ENCODE assay signal across 13 cellular contexts in the genomic region with DNA sequence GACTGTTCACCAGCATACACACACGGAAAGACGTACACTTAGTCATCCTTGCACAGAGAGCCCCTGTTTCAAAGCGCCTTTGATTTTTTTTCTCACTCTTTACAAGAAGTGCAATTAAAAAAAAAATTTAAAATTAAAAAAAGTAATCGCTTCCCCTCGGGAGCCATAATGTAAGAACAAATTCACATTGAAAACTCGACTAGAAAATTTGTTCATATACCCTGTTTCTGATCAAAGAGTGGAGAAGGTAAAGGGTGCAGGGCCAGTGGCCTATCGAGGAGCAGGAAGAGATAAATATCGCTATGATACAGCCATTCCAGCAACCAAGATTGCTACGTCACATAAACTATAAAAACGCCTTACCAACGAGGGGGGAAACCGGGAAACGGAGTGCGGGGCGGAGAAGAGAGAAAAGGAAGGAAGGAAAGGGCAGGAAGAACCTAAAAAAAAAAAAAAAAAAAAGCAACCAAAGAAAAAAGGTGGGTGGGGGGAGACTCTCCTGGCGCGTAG. TPM values are rescaled to one million over a fixed set of nuclear protein-coding genes. Genes with fewer than 3 reads are reported as not detected.
A peak's percentile ranks its signal among the peaks of the same experiment; 100 is the strongest.
DNase-seq lines count a peak whose midpoint lies in the region; ATAC-seq and TF ChIP-seq lines count a peak whose summit lies in the region.
"Had no signal": no experiment of that assay in that cellular context is flagged by ENCODE, and none has a peak within 500 bp of the region (broad histone marks: within the 10 kb centered on the region; RNA-seq: fewer than 3 reads in every experiment).

No MANE protein-coding gene starts in this region.

- 72% methylated on average over 17 of the region's 17 CpGs for WGBS in urinary bladder

- no peak for TF ChIP-seq RAD21 in neural cell (conservative IDR thresholded peaks at IDR 0.05)

- H3K9ac ChIP-seq in neural cell (ENCODE audit: low read length): no peak overlapping the region

- H3K4me3 Mint-ChIP-seq in CD4-positive, alpha-beta T cell: no peak overlapping the region
- H3K4me3 Mint-ChIP-seq: activated CD8-positive, alpha-beta memory T cell treated with anti-CD3 and anti-CD28 coated beads, Interleukin-2, amount 10 ng/mL, durations not matched to agents 7 days and 5 days; activated naive CD8-positive, alpha-beta T cell treated with anti-CD3 and anti-CD28 coated beads for 36 hours had no signal

- no peaks in the 10 kb centered on the region for H3K9me3 Mint-ChIP-seq in CD4-positive, alpha-beta T cell
- H3K9me3 Mint-ChIP-seq: activated naive CD8-positive, alpha-beta T cell treated with anti-CD3 and anti-CD28 coated beads for 36 hours had no signal

- DNase-seq in astrocyte of the hippocampus (ENCODE audit: low read depth, low spot score) (peak; percentile 3), fibroblast of the aortic adventitia (ENCODE audit: low read depth) (peak; percentile 72), NCI-H345 (lab: John Stamatoyannopoulos, UW) (no peak), iPS-NIHi7 (ENCODE audit: extremely low spot score) (no peak)
- DNase-seq in CD4-positive, alpha-beta T cell: no peak
- DNase-seq: activated CD8-positive, alpha-beta memory T cell treated with anti-CD3 and anti-CD28 coated beads, Interleukin-2, amount 10 ng/mL, durations not matched to agents 7 days and 5 days; activated naive CD8-positive, alpha-beta T cell treated with anti-CD3 and anti-CD28 coated beads for 36 hours; Caco-2; NCI-H510A; stimulated activated CD4-positive, alpha-beta T cell treated with anti-CD3 and anti-CD28 coated beads, Interleukin-2, amount 100 ng/mL, for 24 hours; stimulated activated naive CD4-positive, alpha-beta T cell had no signal

- no peak overlapping the region for H3K27ac ChIP-seq in neural cell (ENCODE audit: low read length)
- H3K27ac ChIP-seq in urinary bladder (ENCODE audit: low read depth): peak overlapping the region; percentile 85
- no peak overlapping the region for H3K27ac ChIP-seq in CD4-positive, alpha-beta T cell (ENCODE audit: low read depth, low read length)

- H3K4me1 Mint-ChIP-seq in CD4-positive, alpha-beta T cell (ENCODE audit: low read depth): peaks cover 14% of the 10 kb centered on the region

- no peak overlapping the region for H3K27ac Mint-ChIP-seq in CD4-positive, alpha-beta T cell
- H3K27ac Mint-ChIP-seq: activated CD8-positive, alpha-beta memory T cell treated with anti-CD3 and anti-CD28 coated beads, Interleukin-2, amount 10 ng/mL, durations not matched to agents 7 days and 5 days; activated naive CD8-positive, alpha-beta T cell treated with anti-CD3 and anti-CD28 coated beads for 36 hours had no signal

- H3K9me2 ChIP-seq in neural cell (ENCODE audit: insufficient read depth, low read length): no peaks in the 10 kb centered on the region

- TF ChIP-seq CTCF in fibroblast of the aortic adventitia (IDR thresholded peaks at IDR 0.05; ENCODE audit: insufficient read depth, low read length) (no peak), neural cell (IDR thresholded peaks at IDR 0.05; ENCODE audit: poor library complexity, severe bottlenecking) (no peak)
- TF ChIP-seq CTCF in CD4-positive, alpha-beta T cell (IDR thresholded peaks at IDR 0.05): no peak

- peaks cover 56% of the 10 kb centered on the region for H3K27me3 Mint-ChIP-seq in CD4-positive, alpha-beta T cell

- no peak overlapping the region for H3K4me2 ChIP-seq in neural cell (ENCODE audit: low read length)

- H3K36me3 Mint-ChIP-seq in CD4-positive, alpha-beta T cell (ENCODE audit: low read depth): no peaks in the 10 kb centered on the region
- H3K36me3 Mint-ChIP-seq: activated naive CD8-positive, alpha-beta T cell treated with anti-CD3 and anti-CD28 coated beads for 36 hours had no signal

- no peaks in the 10 kb centered on the region for H3K36me3 ChIP-seq in neural cell (ENCODE audit: insufficient read depth, low read length)
- H3K36me3 ChIP-seq in urinary bladder (ENCODE audit: insufficient read depth): no peaks in the 10 kb centered on the region

- H3K4me1 ChIP-seq in urinary bladder (ENCODE audit: insufficient read depth): peaks cover 2% of the 10 kb centered on the region

- no peak for TF ChIP-seq EP300 in neural cell (conservative IDR thresholded peaks at IDR 0.05; ENCODE audit: poor library complexity, severe bottlenecking)

- no peaks in the 10 kb centered on the region for H3F3A ChIP-seq in neural cell (ENCODE audit: insufficient read depth, low read length, poor library complexity, severe bottlenecking)

- intact Hi-C loops in CD4-positive, alpha-beta T cell (cut with DNase I, micrococcal nuclease): no loop called here

- CTCF ChIA-PET in CD4-positive, alpha-beta T cell (lab: Charles Lee): no interaction called here

- H3K27me3 ChIP-seq in neural cell (ENCODE audit: insufficient read depth, low read depth, low read length): peaks cover 100% of the 10 kb centered on the region
- H3K27me3 ChIP-seq in CD4-positive, alpha-beta T cell (ENCODE audit: control insufficient read depth, insufficient read depth, low read length): peaks cover 38% of the 10 kb centered on the region

- POLR2A ChIA-PET in CD4-positive, alpha-beta T cell (lab: Charles Lee): no interaction called here

- no peaks in the 10 kb centered on the region for H4K20me1 ChIP-seq in neural cell (ENCODE audit: insufficient read depth)

- no peak for ATAC-seq in CD4-positive, alpha-beta T cell (ENCODE audit: poor library complexity)
- ATAC-seq: activated CD8-positive, alpha-beta memory T cell treated with anti-CD3 and anti-CD28 coated beads, Interleukin-2, amount 10 ng/mL, durations not matched to agents 7 days and 5 days had no signal

- no peaks in the 10 kb centered on the region for H3K79me2 ChIP-seq in neural cell (replicated peaks; ENCODE audit: insufficient read depth, low read length)

- H3K4me3 ChIP-seq in fibroblast of the aortic adventitia (ENCODE audit: low read depth, low read length) (peak overlapping the region; percentile 55), neural cell (ENCODE audit: low read length) (no peak overlapping the region), urinary bladder (ENCODE audit: low read depth, low read length) (peak overlapping the region; percentile 1)

- no peak overlapping the region for H2AFZ ChIP-seq in neural cell (ENCODE audit: low read depth, low read length)

- no peaks in the 10 kb centered on the region for H3K9me3 ChIP-seq in neural cell (ENCODE audit: low read length)
- H3K9me3 ChIP-seq in CD4-positive, alpha-beta T cell (ENCODE audit: control insufficient read depth, low read length): no peaks in the 10 kb centered on the region
- H3K9me3 ChIP-seq: Caco-2 had no signal

TF ChIP-seq in neural cell, 6 proteins besides CTCF, POLR2A, EP300 and RAD21:
- TF ChIP-seq POLR2AphosphoS5 (IDR thresholded peaks at IDR 0.05) (peak; percentile 15), SMC3 (conservative IDR thresholded peaks at IDR 0.05; ENCODE audit: poor library complexity) (no peak), MXI1 (conservative IDR thresholded peaks at IDR 0.05; ENCODE audit: poor library complexity, severe bottlenecking) (no peak)

RNA-seq across cellular contexts. Expression of gene HOXA2, which starts 5.0 kb away (rescaled TPM):
- 0.16 and 3.6 TPM in 2 replicates for total RNA-seq in fibroblast of the aortic adventitia (ENCODE audit: low replicate concordance)
- polyA plus RNA-seq in neural cell: not detected in 2 replicates
- polyA minus RNA-seq in neural cell: not detected in 2 replicates
- 1.4 TPM for total RNA-seq in urinary bladder
- 1.3 TPM for polyA plus RNA-seq in urinary bladder
- not detected for total RNA-seq in CD4-positive, alpha-beta T cell
- total RNA-seq: activated CD8-positive, alpha-beta memory T cell treated with anti-CD3 and anti-CD28 coated beads, Interleukin-2, amount 10 ng/mL, durations not matched to agents 7 days and 5 days; activated naive CD8-positive, alpha-beta T cell treated with anti-CD3 and anti-CD28 coated beads for 36 hours had no signal

RNA-seq across cellular contexts. Expression of gene HOXA1, which starts 11.6 kb away (rescaled TPM):
- total RNA-seq in fibroblast of the aortic adventitia (ENCODE audit: low replicate concordance) (0.72 TPM in 1 of 2 replicates, not detected in the other), urinary bladder (2.0 TPM)
- polyA plus RNA-seq in neural cell (not detected in 2 replicates), urinary bladder (1.6 TPM)
- polyA minus RNA-seq in neural cell: not detected in 2 replicates
- under 1 TPM; 0.14 to 0.22 TPM for total RNA-seq in CD4-positive, alpha-beta T cell

RNA-seq across cellular contexts. Expression of gene HOXA4, which starts 23.1 kb away (rescaled TPM):
- total RNA-seq in fibroblast of the aortic adventitia (ENCODE audit: low replicate concordance): 0.57 and 0.99 TPM in 2 replicates
- polyA plus RNA-seq in neural cell: not detected in 2 replicates
- polyA minus RNA-seq in neural cell: not detected in 2 replicates
- 1.0 TPM for total RNA-seq in urinary bladder
- 6.0 TPM for polyA plus RNA-seq in urinary bladder
- not detected for total RNA-seq in CD4-positive, alpha-beta T cell
- total RNA-seq: activated CD8-positive, alpha-beta memory T cell treated with anti-CD3 and anti-CD28 coated beads, Interleukin-2, amount 10 ng/mL, durations not matched to agents 7 days and 5 days; activated naive CD8-positive, alpha-beta T cell treated with anti-CD3 and anti-CD28 coated beads for 36 hours had no signal

RNA-seq across cellular contexts. Expression of gene HOXA5, which starts 36.0 kb away (rescaled TPM):
- 0.72 and 2.4 TPM in 2 replicates for total RNA-seq in fibroblast of the aortic adventitia (ENCODE audit: low replicate concordance)
- not detected in 2 replicates for polyA plus RNA-seq in neural cell
- polyA minus RNA-seq in neural cell: not detected in 2 replicates
- 12.5 TPM for total RNA-seq in urinary bladder
- 9.9 TPM for polyA plus RNA-seq in urinary bladder
- total RNA-seq in CD4-positive, alpha-beta T cell: not detected
- total RNA-seq: activated CD8-positive, alpha-beta memory T cell treated with anti-CD3 and anti-CD28 coated beads, Interleukin-2, amount 10 ng/mL, durations not matched to agents 7 days and 5 days; activated naive CD8-positive, alpha-beta T cell treated with anti-CD3 and anti-CD28 coated beads for 36 hours had no signal

RNA-seq across cellular contexts. Expression of gene HOXA6, which starts 40.1 kb away (rescaled TPM):
- total RNA-seq in fibroblast of the aortic adventitia (ENCODE audit: low replicate concordance) (not detected in 2 replicates), urinary bladder (8.4 TPM)
- polyA plus RNA-seq in neural cell (not detected in 2 replicates), urinary bladder (4.4 TPM)
- not detected in 2 replicates for polyA minus RNA-seq in neural cell
- not detected for total RNA-seq in CD4-positive, alpha-beta T cell
- total RNA-seq: activated CD8-positive, alpha-beta memory T cell treated with anti-CD3 and anti-CD28 coated beads, Interleukin-2, amount 10 ng/mL, durations not matched to agents 7 days and 5 days; activated naive CD8-positive, alpha-beta T cell treated with anti-CD3 and anti-CD28 coated beads for 36 hours had no signal

Comparison
In these comparisons a context has a peak if more than half of its experiments do, and no peak if none do; other contexts are left out.
1. DNase-seq: peak in astrocyte of the hippocampus (single experiment) and fibroblast of the aortic adventitia (single experiment); none in NCI-H345 (single experiment), CD4-positive, alpha-beta T cell (0 of 10) and iPS-NIHi7 (single experiment).